In the genomic region with DNA sequence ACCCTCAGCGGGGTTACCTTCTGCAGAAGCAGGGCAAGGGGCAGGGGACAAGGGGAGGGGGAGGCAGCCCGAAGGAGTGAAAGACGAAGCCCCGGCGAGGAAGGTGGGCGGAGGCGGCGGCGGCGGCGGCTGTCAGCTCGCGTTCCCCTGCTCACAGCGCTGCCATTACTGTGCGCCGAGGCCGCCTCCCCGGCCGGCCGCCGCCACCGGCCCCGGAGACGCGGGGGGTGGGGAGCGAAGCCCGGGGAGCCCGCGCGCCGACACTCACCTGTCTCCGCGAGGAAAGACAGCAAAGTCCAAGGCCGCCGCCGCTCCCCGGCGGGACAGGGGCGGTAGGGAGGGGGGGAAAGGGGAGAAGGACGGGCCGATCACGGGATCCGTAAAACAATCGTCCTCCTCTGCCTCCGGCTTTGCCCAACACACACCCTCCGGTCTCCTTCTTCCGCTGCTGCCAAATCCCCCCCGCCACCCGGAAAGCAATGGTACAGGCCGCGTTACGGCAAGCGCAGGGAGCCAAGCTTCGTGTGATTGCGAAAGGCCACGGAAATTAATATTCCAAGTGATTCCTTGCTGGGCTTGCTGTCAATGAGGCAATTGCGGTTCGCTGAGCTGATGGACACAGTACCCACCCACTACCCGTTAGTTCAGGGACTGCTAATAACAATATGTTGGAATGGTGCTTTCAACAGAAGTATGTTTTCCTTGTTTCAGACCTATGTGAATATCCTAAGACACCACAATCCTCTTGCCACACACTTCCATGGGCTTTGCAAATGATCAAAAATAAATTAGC, we compare ENCODE assay signal across 1 cellular context.
TF ChIP-seq lines count a peak whose summit lies in the region.

A gene (minus strand): TSS at position 180 of the 793 bp plus-strand sequence. CDS start 19,024 bp downstream, outside the sequence.

TF ChIP-seq in HepG2, 621 proteins besides CTCF, POLR2A, EP300 and RAD21 (continued from another document and continues in another):
- TF ChIP-seq, protein P1, sequence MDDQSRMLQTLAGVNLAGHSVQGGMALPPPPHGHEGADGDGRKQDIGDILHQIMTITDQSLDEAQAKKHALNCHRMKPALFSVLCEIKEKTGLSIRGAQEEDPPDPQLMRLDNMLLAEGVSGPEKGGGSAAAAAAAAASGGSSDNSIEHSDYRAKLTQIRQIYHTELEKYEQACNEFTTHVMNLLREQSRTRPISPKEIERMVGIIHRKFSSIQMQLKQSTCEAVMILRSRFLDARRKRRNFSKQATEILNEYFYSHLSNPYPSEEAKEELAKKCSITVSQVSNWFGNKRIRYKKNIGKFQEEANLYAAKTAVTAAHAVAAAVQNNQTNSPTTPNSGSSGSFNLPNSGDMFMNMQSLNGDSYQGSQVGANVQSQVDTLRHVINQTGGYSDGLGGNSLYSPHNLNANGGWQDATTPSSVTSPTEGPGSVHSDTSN (CRISPR knock-in tag; IDR thresholded peaks at IDR 0.05; ENCODE audit: borderline replicate concordance), result no peak
- no peak for TF ChIP-seq ZFP41 (CRISPR knock-in tag; IDR thresholded peaks at IDR 0.05; ENCODE audit: borderline replicate concordance)
- TF ChIP-seq, protein P2, sequence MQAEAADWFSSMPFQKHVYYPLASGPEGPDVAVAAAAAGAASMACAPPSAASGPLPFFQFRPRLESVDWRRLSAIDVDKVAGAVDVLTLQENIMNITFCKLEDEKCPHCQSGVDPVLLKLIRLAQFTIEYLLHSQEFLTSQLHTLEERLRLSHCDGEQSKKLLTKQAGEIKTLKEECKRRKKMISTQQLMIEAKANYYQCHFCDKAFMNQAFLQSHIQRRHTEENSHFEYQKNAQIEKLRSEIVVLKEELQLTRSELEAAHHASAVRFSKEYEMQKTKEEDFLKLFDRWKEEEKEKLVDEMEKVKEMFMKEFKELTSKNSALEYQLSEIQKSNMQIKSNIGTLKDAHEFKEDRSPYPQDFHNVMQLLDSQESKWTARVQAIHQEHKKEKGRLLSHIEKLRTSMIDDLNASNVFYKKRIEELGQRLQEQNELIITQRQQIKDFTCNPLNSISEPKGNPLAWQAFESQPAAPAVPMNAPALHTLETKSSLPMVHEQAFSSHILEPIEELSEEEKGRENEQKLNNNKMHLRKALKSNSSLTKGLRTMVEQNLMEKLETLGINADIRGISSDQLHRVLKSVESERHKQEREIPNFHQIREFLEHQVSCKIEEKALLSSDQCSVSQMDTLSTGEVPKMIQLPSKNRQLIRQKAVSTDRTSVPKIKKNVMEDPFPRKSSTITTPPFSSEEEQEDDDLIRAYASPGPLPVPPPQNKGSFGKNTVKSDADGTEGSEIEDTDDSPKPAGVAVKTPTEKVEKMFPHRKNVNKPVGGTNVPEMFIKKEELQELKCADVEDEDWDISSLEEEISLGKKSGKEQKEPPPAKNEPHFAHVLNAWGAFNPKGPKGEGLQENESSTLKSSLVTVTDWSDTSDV (CRISPR knock-in tag; IDR thresholded peaks at IDR 0.05), result no peak
- TF ChIP-seq FOXJ3 (CRISPR knock-in tag; IDR thresholded peaks at IDR 0.05; ENCODE audit: borderline replicate concordance), result no peak
- no peak for TF ChIP-seq ZNF296 (CRISPR knock-in tag; conservative IDR thresholded peaks at IDR 0.05)
- TF ChIP-seq ISL2 (CRISPR knock-in tag; IDR thresholded peaks at IDR 0.05), result no peak; the same call in 1 of the 2 replicates
- TF ChIP-seq SIN3A (IDR thresholded peaks at IDR 0.05; ENCODE audit: borderline replicate concordance, low read depth, low read length), result no peak; the same call in 1 of the 2 replicates
- TF ChIP-seq ZNF20 (CRISPR knock-in tag; IDR thresholded peaks at IDR 0.05), result no peak
- TF ChIP-seq BHLHE40 (IDR thresholded peaks at IDR 0.05; ENCODE audit: low read length), result peak; percentile 92
- TF ChIP-seq MED8 (CRISPR knock-in tag; IDR thresholded peaks at IDR 0.05; ENCODE audit: insufficient replicate concordance), result peak; percentile 59
- TF ChIP-seq ZNF781 (CRISPR knock-in tag; IDR thresholded peaks at IDR 0.05; ENCODE audit: borderline replicate concordance, not compliant biosample characterization), result no peak
- no peak; the same call in 1 of the 2 replicates for TF ChIP-seq ZNF558 (CRISPR knock-in tag; IDR thresholded peaks at IDR 0.05; ENCODE audit: borderline replicate concordance)
- no peak for TF ChIP-seq ZNF337 (CRISPR knock-in tag; IDR thresholded peaks at IDR 0.05; ENCODE audit: borderline replicate concordance, low read depth)
- no peak for TF ChIP-seq ZNF841 (CRISPR knock-in tag; IDR thresholded peaks at IDR 0.05; ENCODE audit: borderline replicate concordance)
- TF ChIP-seq ZNF550 (CRISPR knock-in tag; IDR thresholded peaks at IDR 0.05; ENCODE audit: borderline replicate concordance), result no peak
- TF ChIP-seq HCFC1 (IDR thresholded peaks at IDR 0.05; ENCODE audit: low read depth, low read length), result peak; percentile 42; the same call in 1 of the 2 replicates
- TF ChIP-seq, protein P3, sequence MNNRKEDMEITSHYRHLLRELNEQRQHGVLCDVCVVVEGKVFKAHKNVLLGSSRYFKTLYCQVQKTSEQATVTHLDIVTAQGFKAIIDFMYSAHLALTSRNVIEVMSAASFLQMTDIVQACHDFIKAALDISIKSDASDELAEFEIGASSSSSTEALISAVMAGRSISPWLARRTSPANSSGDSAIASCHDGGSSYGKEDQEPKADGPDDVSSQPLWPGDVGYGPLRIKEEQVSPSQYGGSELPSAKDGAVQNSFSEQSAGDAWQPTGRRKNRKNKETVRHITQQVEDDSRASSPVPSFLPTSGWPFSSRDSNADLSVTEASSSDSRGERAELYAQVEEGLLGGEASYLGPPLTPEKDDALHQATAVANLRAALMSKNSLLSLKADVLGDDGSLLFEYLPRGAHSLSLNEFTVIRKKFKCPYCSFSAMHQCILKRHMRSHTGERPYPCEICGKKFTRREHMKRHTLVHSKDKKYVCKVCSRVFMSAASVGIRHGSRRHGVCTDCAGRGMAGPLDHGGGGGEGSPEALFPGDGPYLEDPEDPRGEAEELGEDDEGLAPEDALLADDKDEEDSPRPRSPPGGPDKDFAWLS (CRISPR knock-in tag; IDR thresholded peaks at IDR 0.05; ENCODE audit: borderline replicate concordance), result no peak
- TF ChIP-seq TGIF2 (CRISPR knock-in tag; IDR thresholded peaks at IDR 0.05), result no peak
- TF ChIP-seq ZNF383 (CRISPR knock-in tag; IDR thresholded peaks at IDR 0.05; ENCODE audit: borderline replicate concordance), result no peak
- no peak; the same call in 1 of the 2 replicates for TF ChIP-seq ZBTB38 (CRISPR knock-in tag; IDR thresholded peaks at IDR 0.05)
- TF ChIP-seq GATAD1 (CRISPR knock-in tag; IDR thresholded peaks at IDR 0.05), result peak; percentile 94
- TF ChIP-seq ATF7-NPFF (CRISPR knock-in tag; IDR thresholded peaks at IDR 0.05; ENCODE audit: low read depth), result no peak; the same call in 1 of the 2 replicates
- no peak for TF ChIP-seq MZF1 (CRISPR knock-in tag; IDR thresholded peaks at IDR 0.05; ENCODE audit: borderline replicate concordance)
- no peak for TF ChIP-seq KAT2B (IDR thresholded peaks at IDR 0.05; ENCODE audit: borderline replicate concordance, low read depth, low read length)
- no peak for TF ChIP-seq SMAD1 (CRISPR knock-in tag; IDR thresholded peaks at IDR 0.05; ENCODE audit: borderline replicate concordance, low read depth)
- TF ChIP-seq HOXA5 (CRISPR knock-in tag; IDR thresholded peaks at IDR 0.05), result peak; percentile 60; the same call in 1 of the 2 replicates
- TF ChIP-seq NAIF1 (CRISPR knock-in tag; IDR thresholded peaks at IDR 0.05; ENCODE audit: borderline replicate concordance), result no peak
- no peak for TF ChIP-seq NFYB (CRISPR knock-in tag; IDR thresholded peaks at IDR 0.05)
- TF ChIP-seq IRX3 (CRISPR knock-in tag; IDR thresholded peaks at IDR 0.05; ENCODE audit: borderline replicate concordance, low read depth), result no peak
- TF ChIP-seq, protein P4, sequence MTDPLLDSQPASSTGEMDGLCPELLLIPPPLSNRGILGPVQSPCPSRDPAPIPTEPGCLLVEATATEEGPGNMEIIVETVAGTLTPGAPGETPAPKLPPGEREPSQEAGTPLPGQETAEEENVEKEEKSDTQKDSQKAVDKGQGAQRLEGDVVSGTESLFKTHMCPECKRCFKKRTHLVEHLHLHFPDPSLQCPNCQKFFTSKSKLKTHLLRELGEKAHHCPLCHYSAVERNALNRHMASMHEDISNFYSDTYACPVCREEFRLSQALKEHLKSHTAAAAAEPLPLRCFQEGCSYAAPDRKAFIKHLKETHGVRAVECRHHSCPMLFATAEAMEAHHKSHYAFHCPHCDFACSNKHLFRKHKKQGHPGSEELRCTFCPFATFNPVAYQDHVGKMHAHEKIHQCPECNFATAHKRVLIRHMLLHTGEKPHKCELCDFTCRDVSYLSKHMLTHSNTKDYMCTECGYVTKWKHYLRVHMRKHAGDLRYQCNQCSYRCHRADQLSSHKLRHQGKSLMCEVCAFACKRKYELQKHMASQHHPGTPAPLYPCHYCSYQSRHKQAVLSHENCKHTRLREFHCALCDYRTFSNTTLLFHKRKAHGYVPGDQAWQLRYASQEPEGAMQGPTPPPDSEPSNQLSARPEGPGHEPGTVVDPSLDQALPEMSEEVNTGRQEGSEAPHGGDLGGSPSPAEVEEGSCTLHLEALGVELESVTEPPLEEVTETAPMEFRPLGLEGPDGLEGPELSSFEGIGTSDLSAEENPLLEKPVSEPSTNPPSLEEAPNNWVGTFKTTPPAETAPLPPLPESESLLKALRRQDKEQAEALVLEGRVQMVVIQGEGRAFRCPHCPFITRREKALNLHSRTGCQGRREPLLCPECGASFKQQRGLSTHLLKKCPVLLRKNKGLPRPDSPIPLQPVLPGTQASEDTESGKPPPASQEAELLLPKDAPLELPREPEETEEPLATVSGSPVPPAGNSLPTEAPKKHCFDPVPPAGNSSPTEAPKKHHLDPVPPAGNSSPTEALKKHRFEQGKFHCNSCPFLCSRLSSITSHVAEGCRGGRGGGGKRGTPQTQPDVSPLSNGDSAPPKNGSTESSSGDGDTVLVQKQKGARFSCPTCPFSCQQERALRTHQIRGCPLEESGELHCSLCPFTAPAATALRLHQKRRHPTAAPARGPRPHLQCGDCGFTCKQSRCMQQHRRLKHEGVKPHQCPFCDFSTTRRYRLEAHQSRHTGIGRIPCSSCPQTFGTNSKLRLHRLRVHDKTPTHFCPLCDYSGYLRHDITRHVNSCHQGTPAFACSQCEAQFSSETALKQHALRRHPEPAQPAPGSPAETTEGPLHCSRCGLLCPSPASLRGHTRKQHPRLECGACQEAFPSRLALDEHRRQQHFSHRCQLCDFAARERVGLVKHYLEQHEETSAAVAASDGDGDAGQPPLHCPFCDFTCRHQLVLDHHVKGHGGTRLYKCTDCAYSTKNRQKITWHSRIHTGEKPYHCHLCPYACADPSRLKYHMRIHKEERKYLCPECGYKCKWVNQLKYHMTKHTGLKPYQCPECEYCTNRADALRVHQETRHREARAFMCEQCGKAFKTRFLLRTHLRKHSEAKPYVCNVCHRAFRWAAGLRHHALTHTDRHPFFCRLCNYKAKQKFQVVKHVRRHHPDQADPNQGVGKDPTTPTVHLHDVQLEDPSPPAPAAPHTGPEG (CRISPR knock-in tag; IDR thresholded peaks at IDR 0.05), result no peak
- peak; percentile 24 for TF ChIP-seq U2AF1 (optimal IDR thresholded peaks at IDR 0.05; ENCODE audit: low read depth, low read length)
- TF ChIP-seq ZNF468 (CRISPR knock-in tag; IDR thresholded peaks at IDR 0.05), result no peak
- TF ChIP-seq, protein P5, sequence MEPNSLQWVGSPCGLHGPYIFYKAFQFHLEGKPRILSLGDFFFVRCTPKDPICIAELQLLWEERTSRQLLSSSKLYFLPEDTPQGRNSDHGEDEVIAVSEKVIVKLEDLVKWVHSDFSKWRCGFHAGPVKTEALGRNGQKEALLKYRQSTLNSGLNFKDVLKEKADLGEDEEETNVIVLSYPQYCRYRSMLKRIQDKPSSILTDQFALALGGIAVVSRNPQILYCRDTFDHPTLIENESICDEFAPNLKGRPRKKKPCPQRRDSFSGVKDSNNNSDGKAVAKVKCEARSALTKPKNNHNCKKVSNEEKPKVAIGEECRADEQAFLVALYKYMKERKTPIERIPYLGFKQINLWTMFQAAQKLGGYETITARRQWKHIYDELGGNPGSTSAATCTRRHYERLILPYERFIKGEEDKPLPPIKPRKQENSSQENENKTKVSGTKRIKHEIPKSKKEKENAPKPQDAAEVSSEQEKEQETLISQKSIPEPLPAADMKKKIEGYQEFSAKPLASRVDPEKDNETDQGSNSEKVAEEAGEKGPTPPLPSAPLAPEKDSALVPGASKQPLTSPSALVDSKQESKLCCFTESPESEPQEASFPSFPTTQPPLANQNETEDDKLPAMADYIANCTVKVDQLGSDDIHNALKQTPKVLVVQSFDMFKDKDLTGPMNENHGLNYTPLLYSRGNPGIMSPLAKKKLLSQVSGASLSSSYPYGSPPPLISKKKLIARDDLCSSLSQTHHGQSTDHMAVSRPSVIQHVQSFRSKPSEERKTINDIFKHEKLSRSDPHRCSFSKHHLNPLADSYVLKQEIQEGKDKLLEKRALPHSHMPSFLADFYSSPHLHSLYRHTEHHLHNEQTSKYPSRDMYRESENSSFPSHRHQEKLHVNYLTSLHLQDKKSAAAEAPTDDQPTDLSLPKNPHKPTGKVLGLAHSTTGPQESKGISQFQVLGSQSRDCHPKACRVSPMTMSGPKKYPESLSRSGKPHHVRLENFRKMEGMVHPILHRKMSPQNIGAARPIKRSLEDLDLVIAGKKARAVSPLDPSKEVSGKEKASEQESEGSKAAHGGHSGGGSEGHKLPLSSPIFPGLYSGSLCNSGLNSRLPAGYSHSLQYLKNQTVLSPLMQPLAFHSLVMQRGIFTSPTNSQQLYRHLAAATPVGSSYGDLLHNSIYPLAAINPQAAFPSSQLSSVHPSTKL (CRISPR knock-in tag; IDR thresholded peaks at IDR 0.05), result peak; percentile 37; the same call in 1 of the 2 replicates
- TF ChIP-seq, protein P6, sequence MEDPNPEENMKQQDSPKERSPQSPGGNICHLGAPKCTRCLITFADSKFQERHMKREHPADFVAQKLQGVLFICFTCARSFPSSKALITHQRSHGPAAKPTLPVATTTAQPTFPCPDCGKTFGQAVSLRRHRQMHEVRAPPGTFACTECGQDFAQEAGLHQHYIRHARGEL (CRISPR knock-in tag; IDR thresholded peaks at IDR 0.05), result no peak
- TF ChIP-seq ZNF501 (CRISPR knock-in tag; IDR thresholded peaks at IDR 0.05), result 0 out of 2 replicates have a peak, but pooled peaks have one; percentile 44
- TF ChIP-seq ARHGAP35 (CRISPR knock-in tag; IDR thresholded peaks at IDR 0.05; ENCODE audit: borderline replicate concordance), result no peak
- TF ChIP-seq, protein P7, sequence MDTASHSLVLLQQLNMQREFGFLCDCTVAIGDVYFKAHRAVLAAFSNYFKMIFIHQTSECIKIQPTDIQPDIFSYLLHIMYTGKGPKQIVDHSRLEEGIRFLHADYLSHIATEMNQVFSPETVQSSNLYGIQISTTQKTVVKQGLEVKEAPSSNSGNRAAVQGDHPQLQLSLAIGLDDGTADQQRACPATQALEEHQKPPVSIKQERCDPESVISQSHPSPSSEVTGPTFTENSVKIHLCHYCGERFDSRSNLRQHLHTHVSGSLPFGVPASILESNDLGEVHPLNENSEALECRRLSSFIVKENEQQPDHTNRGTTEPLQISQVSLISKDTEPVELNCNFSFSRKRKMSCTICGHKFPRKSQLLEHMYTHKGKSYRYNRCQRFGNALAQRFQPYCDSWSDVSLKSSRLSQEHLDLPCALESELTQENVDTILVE (CRISPR knock-in tag; IDR thresholded peaks at IDR 0.05), result peak; percentile 98
- no peak for TF ChIP-seq SUZ12 (IDR thresholded peaks at IDR 0.05; ENCODE audit: low read depth, low read length)
- no peak for TF ChIP-seq AHR (CRISPR knock-in tag; IDR thresholded peaks at IDR 0.05)
- no peak for TF ChIP-seq FIP1L1 (IDR thresholded peaks at IDR 0.05; ENCODE audit: borderline replicate concordance, insufficient read depth, low read depth, low read length)
- TF ChIP-seq CREM (IDR thresholded peaks at IDR 0.05), result peak; percentile 48; the same call in 1 of the 2 replicates
- no peak for TF ChIP-seq CREM (CRISPR knock-in tag; IDR thresholded peaks at IDR 0.05)
